Comparison of ENCODE assay signal across 17 cellular contexts in genomic region chr9:81610739-81611107, GRCh38.
DNase-seq lines count a peak whose midpoint lies in the region; ATAC-seq, FAIRE-seq and TF ChIP-seq lines count a peak whose summit lies in the region.
"Had no signal": no experiment of that assay in that cellular context is flagged by ENCODE, and none has a peak within 500 bp of the region (broad histone marks: within the 10 kb centered on the region; RNA-seq: fewer than 3 reads in every experiment).

No MANE protein-coding gene starts in this region.

- TF ChIP-seq POLR2A in HepG2 (IDR thresholded peaks at IDR 0.05; ENCODE audit: insufficient read depth in 1 of 2, low read depth in 2 of 2, low read length in 2 of 2) (no peak), right lobe of liver (IDR thresholded peaks at IDR 0.05) (no peak), gastroesophageal sphincter (IDR thresholded peaks at IDR 0.05) (no peak)

- H3K9me3 ChIP-seq in HepG2 (ENCODE audit: low read length) = no peaks in the 10 kb centered on the region
- H3K9me3 ChIP-seq in right lobe of liver = no peaks in the 10 kb centered on the region
- no peaks in the 10 kb centered on the region for H3K9me3 ChIP-seq in gastroesophageal sphincter
- H3K9me3 ChIP-seq in neuronal stem cell (replicated peaks in 1 of 2; ENCODE audit: control insufficient read depth in 2 of 2, insufficient read depth in 1 of 2, low read depth in 1 of 2, low read length in 2 of 2) = no peaks in the 10 kb centered on the region
- no peaks in the 10 kb centered on the region for H3K9me3 ChIP-seq in tibial artery

- no peak overlapping the region for H3K14ac ChIP-seq in neuronal stem cell (ENCODE audit: low read length)

- TF ChIP-seq EP300 in HepG2 (IDR thresholded peaks at IDR 0.05; ENCODE audit: low read depth in 2 of 2, low read length in 2 of 2) (no peak), HepG2 (CRISPR knock-in tag; IDR thresholded peaks at IDR 0.05; ENCODE audit: borderline replicate concordance) (no peak), gastroesophageal sphincter (IDR thresholded peaks at IDR 0.05) (no peak)

- H2AFZ ChIP-seq in HepG2 (ENCODE audit: low read length) (no peak overlapping the region), neuronal stem cell (ENCODE audit: low read length) (no peak overlapping the region)
- H2AFZ ChIP-seq: GM23338, PC-9 had no signal

- POLR2A ChIA-PET in HepG2 (lab: Yijun Ruan, JAX) = no interaction called here

- no peak overlapping the region for H3K23ac ChIP-seq in neuronal stem cell (ENCODE audit: low read depth, low read length, poor library complexity)

- 38% methylated on average over 4 of the region's 4 CpGs for WGBS in HepG2 (ENCODE audit: low lambda C conversion rate)
- 89% methylated on average over 4 of the region's 4 CpGs for whole genome bisulfite sequencing in right lobe of liver (ENCODE audit: insufficient coverage, low coverage, low lambda C conversion rate, missing lambda C conversion rate)
- WGBS in gastroesophageal sphincter (ENCODE audit: low coverage in 1 of 2), 2 donors = 95 to 98% methylated on average over 3 to 4 of the region's 4 CpGs
- no CpG with 5 or more reads among the region's 4 CpGs for WGBS in neuronal stem cell (ENCODE audit: extremely low coverage in 2 of 2, insufficient read length in 2 of 2, insufficient replicate concordance in 1 of 2), 2 donors

- peak overlapping the region; percentile 79 for H3K27ac ChIP-seq in HepG2 (ENCODE audit: extremely low read length, insufficient read depth, low read length)
- H3K27ac ChIP-seq in right lobe of liver = no peak overlapping the region
- peak overlapping the region in 3 of 4 donors; percentile 71 to 82 (median 81) for H3K27ac ChIP-seq in gastroesophageal sphincter
- H3K27ac ChIP-seq in neuronal stem cell (replicated peaks; ENCODE audit: low read length) = no peak overlapping the region
- H3K27ac ChIP-seq in tibial artery = peak overlapping the region in 1 of 2 donors; percentile 15
- H3K27ac ChIP-seq: 22Rv1, C4-2B, PC-9 had no signal

- peaks cover 19 to 68% of the 10 kb centered on the region in 2 experiments for H3K36me3 ChIP-seq in HepG2 (replicated peaks in 1 of 2; ENCODE audit: control insufficient read depth in 1 of 2, insufficient read depth in 2 of 2, low read length in 2 of 2)
- peaks cover 0 to 55% (median 26%) of the 10 kb centered on the region in 4 donors for H3K36me3 ChIP-seq in right lobe of liver
- H3K36me3 ChIP-seq in gastroesophageal sphincter = peaks cover 0 to 76% of the 10 kb centered on the region in 2 donors
- H3K36me3 ChIP-seq in neuronal stem cell (replicated peaks in 1 of 2; ENCODE audit: control insufficient read depth in 2 of 2, insufficient read depth in 2 of 2, low read length in 2 of 2) = peaks cover 6 to 67% of the 10 kb centered on the region in 2 donors
- peaks cover 21 to 71% (median 28%) of the 10 kb centered on the region in 3 donors for H3K36me3 ChIP-seq in tibial artery

- intact Hi-C loops in HepG2 (cut with micrococcal nuclease; ENCODE audit: unreplicated experiment) (loop anchor here (1.0 to 2.0 kb wide), 4 partner anchors 19 to 87 kb away; no protein-coding TSS in a partner anchor), right lobe of liver (cut with DNase I) (no loop called here), tibial artery (cut with DNase I; ENCODE audit: low total_unique reads) (loop anchor here (5.0 kb wide), 1 partner anchor 77 kb away; the partner anchor contains the start of gene TLE1)

- H4K20me1 ChIP-seq in HepG2 (ENCODE audit: insufficient read depth, low read length) = no peaks in the 10 kb centered on the region

- no peak overlapping the region for H3K4me3 ChIP-seq in HepG2 (replicated peaks in 1 of 3; ENCODE audit: insufficient read depth in 1 of 3, low read depth in 2 of 3, low read length in 3 of 3)
- no peak overlapping the region for H3K4me3 ChIP-seq in right lobe of liver
- no peak overlapping the region for H3K4me3 ChIP-seq in gastroesophageal sphincter
- no peak overlapping the region for H3K4me3 ChIP-seq in neuronal stem cell (ENCODE audit: low read length in 2 of 2)
- H3K4me3 ChIP-seq in tibial artery = no peak overlapping the region
- H3K4me3 ChIP-seq: GM23338, PC-9 had no signal

- no peak for FAIRE-seq in HepG2 (lab: Jason Lieb, UNC)
- FAIRE-seq: GM12892 had no signal

- no peak overlapping the region for H4K8ac ChIP-seq in neuronal stem cell (ENCODE audit: low read depth, low read length)

- BruUV-seq in HepG2 (replicated peaks; lab: Mats Ljungman, UMichigan) = no TSS peak

- TF ChIP-seq RAD21 in HepG2 (CRISPR knock-in tag; IDR thresholded peaks at IDR 0.05) = no peak

- H2AK5ac ChIP-seq in neuronal stem cell (ENCODE audit: low read depth, low read length) = no peak overlapping the region

- H3K9ac ChIP-seq in HepG2 (ENCODE audit: insufficient read depth, low read depth, low read length) (peak overlapping the region; percentile 30; the same call in 1 of the 2 replicates), neuronal stem cell (ENCODE audit: low read depth, low read length, poor library complexity) (no peak overlapping the region)

- H3K4me2 ChIP-seq in HepG2 (ENCODE audit: low read depth, low read length) = peak overlapping the region; percentile 35
- H3K4me2 ChIP-seq in neuronal stem cell (ENCODE audit: insufficient read depth, low read length, poor library complexity, severe bottlenecking) = no peak overlapping the region
- H3K4me2 ChIP-seq: GM23338, PC-9 had no signal

- no peak for DNase-seq in HepG2 (ENCODE audit: low spot score)
- DNase-seq in right lobe of liver = no peak
- no peak for DNase-seq in neuronal stem cell (ENCODE audit: low spot score)
- DNase-seq in stimulated activated naive CD4-positive, alpha-beta T cell (lab: John Stamatoyannopoulos, UW) = no peak
- DNase-seq in tibial artery = no peak
- DNase-seq in dedifferentiated amniotic fluid mesenchymal stem cell (ENCODE audit: extremely low spot score) = no peak
- DNase-seq: GF-D8, NCI-H1436, NCI-H2029 treated with DMSO at 0.1 percent for 48 hours, NCI-H510A, PC-9 had no signal

- CTCF ChIA-PET in HepG2 (lab: Yijun Ruan, JAX; ENCODE audit: low intra/inter-chr PET ratio, low total read pairs) = interaction anchor here (1.1 kb wide), 1 partner anchor 88 kb away, joined by 3 read pairs; no protein-coding TSS in a partner anchor

- H3K79me1 ChIP-seq in neuronal stem cell (ENCODE audit: low read depth, low read length) = peaks cover 2% of the 10 kb centered on the region

- no peaks in the 10 kb centered on the region for H3K79me2 ChIP-seq in HepG2 (ENCODE audit: insufficient read depth, low read length)

- ATAC-seq in HepG2 (peak; percentile 75), right lobe of liver (no peak), gastroesophageal sphincter (no peak), HG02571 (IDR thresholded peaks at IDR 0.05; ENCODE audit: unreplicated experiment) (no peak)
- ATAC-seq: GM23338 had no signal

- TF ChIP-seq CTCF in HepG2 (CRISPR knock-in tag; IDR thresholded peaks at IDR 0.05) (no peak), right lobe of liver (IDR thresholded peaks at IDR 0.05) (no peak), gastroesophageal sphincter (IDR thresholded peaks at IDR 0.05) (no peak), tibial artery (IDR thresholded peaks at IDR 0.05) (no peak)

- H2BK12ac ChIP-seq in neuronal stem cell (ENCODE audit: low read length) = no peak overlapping the region

- H2BK15ac ChIP-seq in neuronal stem cell (ENCODE audit: low read length) = peak overlapping the region; percentile 12

- no peak overlapping the region for H3K4ac ChIP-seq in neuronal stem cell (ENCODE audit: low read length)

- no peaks in the 10 kb centered on the region for H3K27me3 ChIP-seq in HepG2 (ENCODE audit: control insufficient read depth in 1 of 2, insufficient read depth in 2 of 2, low read length in 2 of 2)
- no peaks in the 10 kb centered on the region for H3K27me3 ChIP-seq in right lobe of liver
- no peaks in the 10 kb centered on the region for H3K27me3 ChIP-seq in gastroesophageal sphincter
- H3K27me3 ChIP-seq in neuronal stem cell (ENCODE audit: control insufficient read depth in 3 of 3, insufficient read depth in 3 of 3, low read depth in 1 of 3, low read length in 3 of 3) = no peaks in the 10 kb centered on the region
- H3K27me3 ChIP-seq in tibial artery = no peaks in the 10 kb centered on the region

- H2BK5ac ChIP-seq in neuronal stem cell (ENCODE audit: low read length) = no peak overlapping the region

- H3K18ac ChIP-seq in neuronal stem cell (ENCODE audit: low read length) = no peak overlapping the region

- no peak overlapping the region for H4K91ac ChIP-seq in neuronal stem cell (ENCODE audit: low read depth, low read length, poor library complexity)

- no peak overlapping the region for H2BK120ac ChIP-seq in neuronal stem cell (ENCODE audit: low read depth, low read length)

- in situ Hi-C loops in HepG2 (cut with HindIII; ENCODE audit: extremely low pct_ligation_motif_present, low pct_unique_long_range_greater_than_20kb) = no loop called here

- H3K4me1 ChIP-seq in HepG2 (ENCODE audit: insufficient read depth, low read length) (peaks cover 74% of the 10 kb centered on the region), right lobe of liver (peaks cover 0 to 12% (median 0%) of the 10 kb centered on the region in 4 donors), gastroesophageal sphincter (peaks cover 5 to 50% (median 24%) of the 10 kb centered on the region in 3 donors), neuronal stem cell (ENCODE audit: control insufficient read depth in 2 of 2, insufficient read depth in 1 of 2, low read depth in 1 of 2, low read length in 2 of 2) (peaks cover 12 to 13% of the 10 kb centered on the region in 2 donors), tibial artery (peaks cover 0 to 34% (median 15%) of the 10 kb centered on the region in 4 donors)

TF ChIP-seq in HepG2, 621 proteins besides CTCF, POLR2A, EP300 and RAD21 (continues in another document):
- TF ChIP-seq KAT7 (CRISPR knock-in tag; IDR thresholded peaks at IDR 0.05; ENCODE audit: borderline replicate concordance) = 0 out of 2 replicates have a peak, but pooled peaks have one; percentile 1
- TF ChIP-seq ZKSCAN5 (CRISPR knock-in tag; IDR thresholded peaks at IDR 0.05) = no peak
- TF ChIP-seq ZNF3 (CRISPR knock-in tag; IDR thresholded peaks at IDR 0.05) = 0 out of 2 replicates have a peak, but pooled peaks have one; percentile 32
- peak; percentile 4; the same call in 1 of the 2 replicates for TF ChIP-seq TBX2 (CRISPR knock-in tag; IDR thresholded peaks at IDR 0.05; ENCODE audit: borderline replicate concordance)
- TF ChIP-seq, protein P1, sequence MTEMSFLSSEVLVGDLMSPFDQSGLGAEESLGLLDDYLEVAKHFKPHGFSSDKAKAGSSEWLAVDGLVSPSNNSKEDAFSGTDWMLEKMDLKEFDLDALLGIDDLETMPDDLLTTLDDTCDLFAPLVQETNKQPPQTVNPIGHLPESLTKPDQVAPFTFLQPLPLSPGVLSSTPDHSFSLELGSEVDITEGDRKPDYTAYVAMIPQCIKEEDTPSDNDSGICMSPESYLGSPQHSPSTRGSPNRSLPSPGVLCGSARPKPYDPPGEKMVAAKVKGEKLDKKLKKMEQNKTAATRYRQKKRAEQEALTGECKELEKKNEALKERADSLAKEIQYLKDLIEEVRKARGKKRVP (CRISPR knock-in tag; IDR thresholded peaks at IDR 0.05) = 0 out of 4 replicates have a peak, but pooled peaks of 1 of the 2 experiments have one; percentile 7

Comparison
In these comparisons a context has a peak if more than half of its experiments do, and no peak if none do; other contexts are left out.
1. H3K27ac ChIP-seq: peak in HepG2 (single experiment) and gastroesophageal sphincter (3 of 4); none in right lobe of liver (0 of 3) and neuronal stem cell (single experiment).
2. intact Hi-C loops: an anchor here in HepG2 (1.0 to 2.0 kb wide) and tibial artery (5.0 kb wide); none called in right lobe of liver.